12 cellular contexts compared by ENCODE assay signal in the genomic region with DNA sequence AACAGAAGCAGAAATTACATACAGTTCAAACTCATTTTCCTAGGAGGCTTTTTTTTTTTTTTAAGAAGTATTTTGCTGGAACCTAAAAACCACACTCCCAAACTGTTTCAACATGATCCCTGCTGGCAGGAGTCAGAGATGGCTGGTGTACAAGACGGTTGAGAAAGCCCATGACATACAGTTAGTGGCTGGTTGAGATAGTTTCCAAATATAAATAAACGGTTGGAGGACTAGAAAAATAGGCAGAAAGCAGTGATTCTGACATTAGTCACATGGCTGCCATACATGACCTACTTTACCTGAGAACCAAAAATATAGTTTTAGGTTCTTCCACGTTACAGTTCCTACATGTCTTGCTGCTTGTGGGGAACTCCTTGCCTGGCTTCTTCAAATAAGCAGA. TPM values are rescaled to one million over a fixed set of nuclear protein-coding genes. Genes with fewer than 3 reads are reported as not detected.
A peak's percentile ranks its signal among the peaks of the same experiment; 100 is the strongest.
DNase-seq lines count a peak whose midpoint lies in the region; ATAC-seq, FAIRE-seq and TF ChIP-seq lines count a peak whose summit lies in the region.
"Had no signal": no experiment of that assay in that cellular context is flagged by ENCODE, and none has a peak within 500 bp of the region (broad histone marks: within the 10 kb centered on the region; RNA-seq: fewer than 3 reads in every experiment).

No MANE protein-coding gene starts in this region.

- ATAC-seq in HG02571 (IDR thresholded peaks at IDR 0.05; ENCODE audit: unreplicated experiment): no peak
- ATAC-seq: activated CD8-positive, alpha-beta T cell treated with anti-CD3 and anti-CD28 coated beads for 36 hours had no signal

- TF ChIP-seq POLR2A in GM12892 (IDR thresholded peaks at IDR 0.05; ENCODE audit: low read depth, low read length): no peak

- no peak overlapping the region for H3K4me3 ChIP-seq in AG10803 (ENCODE audit: low read length)
- no peak overlapping the region for H3K4me3 ChIP-seq in epithelial cell of esophagus (ENCODE audit: low read length)

- FAIRE-seq in GM12892 (lab: Jason Lieb, UNC): no peak

- DNase-seq in AG10803 (ENCODE audit: low read depth) (peak; percentile 98), NOMO-1 (lab: John Stamatoyannopoulos, UW; ENCODE audit: unreplicated experiment in 2 of 2) (peak; percentile 54 to 57), epithelial cell of esophagus (ENCODE audit: low read depth) (peak; percentile 57), osteocyte (ENCODE audit: extremely low spot score, unreplicated experiment) (no peak), GM12892 (ENCODE audit: insufficient read length) (no peak), GM19238 (ENCODE audit: insufficient read length, low spot score) (no peak), RKO (ENCODE audit: low spot score) (no peak)
- DNase-seq: activated CD8-positive, alpha-beta T cell treated with anti-CD3 and anti-CD28 coated beads for 36 hours; CD4-positive, CD25-positive, alpha-beta regulatory T cell; hypothalamus; NCI-H1417 treated with DMSO at 0.1 percent for 48 hours had no signal

- TF ChIP-seq CTCF in AG10803 (conservative IDR thresholded peaks at IDR 0.05; ENCODE audit: low read length) (0 out of 2 replicates have a peak, but pooled peaks have one; percentile 12), epithelial cell of esophagus (IDR thresholded peaks at IDR 0.05; ENCODE audit: insufficient read depth, low read depth, low read length, missing control alignments) (no peak), osteocyte (IDR thresholded peaks at IDR 0.05) (no peak)

- H3K36me3 Mint-ChIP-seq in osteocyte (ENCODE audit: unreplicated experiment): no peaks in the 10 kb centered on the region
- H3K36me3 Mint-ChIP-seq: CD4-positive, CD25-positive, alpha-beta regulatory T cell had no signal

- H3K27ac Mint-ChIP-seq in osteocyte (ENCODE audit: unreplicated experiment): peak overlapping the region; percentile 53
- H3K27ac Mint-ChIP-seq: activated CD8-positive, alpha-beta T cell treated with anti-CD3 and anti-CD28 coated beads for 36 hours; CD4-positive, CD25-positive, alpha-beta regulatory T cell had no signal

- no peaks in the 10 kb centered on the region for H3K27me3 Mint-ChIP-seq in osteocyte (ENCODE audit: unreplicated experiment)
- H3K27me3 Mint-ChIP-seq: CD4-positive, CD25-positive, alpha-beta regulatory T cell had no signal

- no peak overlapping the region for H3K4me3 Mint-ChIP-seq in osteocyte (ENCODE audit: unreplicated experiment)
- H3K4me3 Mint-ChIP-seq: activated CD8-positive, alpha-beta T cell treated with anti-CD3 and anti-CD28 coated beads for 36 hours; CD4-positive, CD25-positive, alpha-beta regulatory T cell had no signal

- H3K9me3 Mint-ChIP-seq in osteocyte (ENCODE audit: unreplicated experiment): no peaks in the 10 kb centered on the region
- H3K9me3 Mint-ChIP-seq: activated CD8-positive, alpha-beta T cell treated with anti-CD3 and anti-CD28 coated beads for 36 hours; CD4-positive, CD25-positive, alpha-beta regulatory T cell had no signal

- peaks cover 43% of the 10 kb centered on the region for H3K4me1 Mint-ChIP-seq in osteocyte (ENCODE audit: unreplicated experiment)
- H3K4me1 Mint-ChIP-seq: CD4-positive, CD25-positive, alpha-beta regulatory T cell had no signal

RNA-seq across cellular contexts. Expression of a gene that starts 31.7 kb away (rescaled TPM):
- 197 and 212 TPM in 2 replicates for total RNA-seq in osteocyte
- polyA plus RNA-seq in GM12892 (2012; ENCODE audit: missing spikeins): 106 TPM

Comparison
In these comparisons a context has a peak if more than half of its experiments do, and no peak if none do; other contexts are left out.
1. DNase-seq: peak in AG10803 (single experiment), NOMO-1 (2 of 2) and epithelial cell of esophagus (single experiment); none in osteocyte (single experiment), GM12892 (single experiment), GM19238 (single experiment) and RKO (single experiment).